ENCODE assay signal across 35 cellular contexts in genomic region chr13:96684472-96684871, GRCh38.
"Had no signal": no experiment of that assay in that cellular context is flagged by ENCODE, and none has a peak within 500 bp of the region (broad histone marks: within the 10 kb centered on the region; RNA-seq: fewer than 3 reads in every experiment).

No MANE protein-coding gene starts in this region.

- DNase-seq: activated CD4-positive, alpha-beta memory T cell treated with anti-CD3 and anti-CD28 coated beads, Interleukin-2, amount 10 ng/mL, durations not matched to agents 7 days and 5 days; activated CD4-positive, alpha-beta T cell treated with anti-CD3 and anti-CD28 coated beads for 1 hour; activated CD4-positive, alpha-beta T cell treated with anti-CD3 and anti-CD28 coated beads for 48 hours; activated CD4-positive, CD25-positive, alpha-beta regulatory T cell; activated CD8-positive, alpha-beta memory T cell treated with anti-CD3 and anti-CD28 coated beads for 24 hours; activated CD8-positive, alpha-beta memory T cell treated with anti-CD3 and anti-CD28 coated beads, Interleukin-2, amount 10 ng/mL, durations not matched to agents 7 days and 5 days; activated CD8-positive, alpha-beta memory T cell treated with anti-CD3 and anti-CD28 coated beads, Interleukin-2, amount 50 U/mL, for 48 hours; activated effector memory CD4-positive, alpha-beta T cell treated with Interleukin-2 at 50 U/mL for 16 hours; activated naive CD4-positive, alpha-beta T cell treated with anti-CD3 and anti-CD28 coated beads, Interleukin-2, amount 10 ng/mL, durations not matched to agents 7 days and 5 days; activated naive CD8-positive, alpha-beta T cell treated with anti-CD3 and anti-CD28 coated beads, Interleukin-2, amount 50 U/mL, for 24 hours; activated T-cell treated with anti-CD3 and anti-CD28 coated beads, Interleukin-2, amount 50 U/mL, for 48 hours; anterior cingulate cortex; brain microvascular endothelial cell; Kasumi-1; KG1; MG63; NCI-H1048; NCI-H1105 treated with DMSO at 0.1 percent for 48 hours; NCI-H1436; NCI-H1694; NCI-H1930; NCI-H2081 treated with DMSO at 0.1 percent for 48 hours; NCI-H2171; NCI-H510A; NCI-H526 treated with DMSO at 0.1 percent for 48 hours; NCI-H774; NK-92 treated with Interleukin-12 subunit alpha and Interleukin-12 subunit beta, amount 100 ng/mL, for 24 hours; PC-3; Peyer's patch; RPMI8226; SW 1271; T-helper 1 cell; T-helper 2 cell; T-helper 9 cell; WERI-Rb-1 had no signal

- H3K27me3 ChIP-seq: brain microvascular endothelial cell, MG63, Peyer's patch had no signal

- ATAC-seq: activated CD8-positive, alpha-beta memory T cell treated with anti-CD3 and anti-CD28 coated beads, Interleukin-2, amount 10 ng/mL, durations not matched to agents 7 days and 5 days; activated naive CD8-positive, alpha-beta T cell treated with anti-CD3 and anti-CD28 coated beads, Interleukin-2, amount 50 U/mL, for 24 hours; PC-3 had no signal

- H3K4me1 ChIP-seq: Peyer's patch had no signal

- H3K9me3 ChIP-seq: MG63, Peyer's patch had no signal

- H3K36me3 ChIP-seq: brain microvascular endothelial cell, MG63, Peyer's patch, WERI-Rb-1 had no signal

- H3K4me3 ChIP-seq: MG63, Peyer's patch had no signal

- H3K27ac ChIP-seq: brain microvascular endothelial cell, Peyer's patch, WERI-Rb-1 had no signal
